9 cellular contexts compared by ENCODE assay signal in the genomic region with DNA sequence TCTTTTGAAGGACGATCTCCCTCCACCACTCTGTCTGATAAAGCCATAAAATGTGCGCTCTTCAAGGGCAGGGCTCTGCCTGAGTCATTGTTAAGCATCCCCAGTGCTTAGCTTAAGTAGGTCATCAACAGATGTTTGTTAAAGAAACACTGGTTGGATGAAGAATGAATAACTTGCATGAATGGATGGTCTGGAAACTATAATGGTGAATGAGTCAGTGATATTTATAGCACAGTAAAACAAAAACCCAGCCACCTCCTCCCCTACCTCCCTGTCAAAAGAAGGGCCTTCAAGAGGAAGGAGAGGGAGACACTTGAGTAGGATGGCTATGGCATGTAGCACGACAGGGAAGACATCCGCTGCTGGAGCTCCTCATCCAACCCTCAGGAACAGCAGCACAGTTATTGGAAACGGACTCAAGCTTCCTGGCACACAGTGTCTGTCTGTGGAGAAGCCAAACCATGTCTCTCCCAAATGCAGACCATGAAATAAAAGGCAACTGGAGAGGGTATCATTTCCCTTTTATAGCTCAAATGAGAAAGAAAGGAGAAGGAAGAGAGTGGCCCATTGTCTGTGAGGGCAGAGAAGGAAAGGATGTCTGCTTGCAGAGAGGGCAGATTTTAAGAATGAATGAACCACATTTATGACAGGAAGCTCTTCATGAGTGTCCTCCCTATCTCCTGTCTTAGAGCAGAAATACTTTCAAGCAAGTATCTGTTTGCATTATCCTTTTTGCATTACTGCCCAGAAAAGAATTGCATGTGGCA.
A peak's percentile ranks its signal among the peaks of the same experiment; 100 is the strongest.
DNase-seq lines count a peak whose midpoint lies in the region; ATAC-seq, FAIRE-seq and TF ChIP-seq lines count a peak whose summit lies in the region.
"Had no signal": no experiment of that assay in that cellular context is flagged by ENCODE, and none has a peak within 500 bp of the region (broad histone marks: within the 10 kb centered on the region; RNA-seq: fewer than 3 reads in every experiment).

No MANE protein-coding gene starts in this region.

- H3K4me3 ChIP-seq in fibroblast of the aortic adventitia (ENCODE audit: low read depth, low read length) (no peak overlapping the region), stomach smooth muscle (ENCODE audit: low read length in 2 of 2) (no peak overlapping the region), tibial nerve (no peak overlapping the region)

- peak overlapping the region; percentile 31 for H3K27ac ChIP-seq in stomach smooth muscle (ENCODE audit: low read length)
- H3K27ac ChIP-seq in tibial nerve: no peak overlapping the region

- TF ChIP-seq POLR2A in H54 (IDR thresholded peaks at IDR 0.05; ENCODE audit: low read depth, low read length) (no peak), tibial nerve (IDR thresholded peaks at IDR 0.05) (no peak)

- TF ChIP-seq CTCF in fibroblast of the aortic adventitia (IDR thresholded peaks at IDR 0.05; ENCODE audit: insufficient read depth, low read length): no peak
- TF ChIP-seq CTCF in tibial nerve (IDR thresholded peaks at IDR 0.05): no peak

- no peaks in the 10 kb centered on the region for H3K27me3 ChIP-seq in stomach smooth muscle (ENCODE audit: control insufficient read depth in 1 of 2, insufficient read depth in 2 of 2, low read length in 2 of 2)
- no peaks in the 10 kb centered on the region for H3K27me3 ChIP-seq in tibial nerve

- DNase-seq in H54 (ENCODE audit: insufficient read length, low spot score) (peak; percentile 51), RKO (ENCODE audit: low spot score) (peak; percentile 25), fibroblast of the aortic adventitia (ENCODE audit: low read depth) (peak; percentile 95), GF-D8 (lab: John Stamatoyannopoulos, UW) (no peak), tibial nerve (ENCODE audit: low spot score in 2 of 2) (no peak)
- no peak for DNase-seq in stimulated activated CD4-positive, alpha-beta T cell treated with anti-CD3 and anti-CD28 coated beads, Interleukin-12 subunit alpha, Interleukin-12 subunit beta, amount 100 ng/mL, for 4 hours
- DNase-seq: NCI-H1092 treated with DMSO at 0.1 percent for 48 hours had no signal

- H3K9me3 ChIP-seq in stomach smooth muscle (ENCODE audit: control insufficient read depth in 2 of 2, low read length in 2 of 2) (no peaks in the 10 kb centered on the region), tibial nerve (no peaks in the 10 kb centered on the region)

- no peak overlapping the region for H3K9ac ChIP-seq in stomach smooth muscle (ENCODE audit: low read length in 2 of 2)

- WGBS in tibial nerve, 2 donors: 37 to 47% methylated on average over 5 of the region's 5 CpGs

- H3K4me1 ChIP-seq in stomach smooth muscle (ENCODE audit: control insufficient read depth, insufficient read depth, low read length) (peaks cover 12% of the 10 kb centered on the region), tibial nerve (peaks cover 0 to 13% (median 0%) of the 10 kb centered on the region in 4 donors)

- ATAC-seq in GM18498 (IDR thresholded peaks at IDR 0.05; ENCODE audit: unreplicated experiment): no peak

- H3K36me3 ChIP-seq in stomach smooth muscle (ENCODE audit: control insufficient read depth in 2 of 2, insufficient read depth in 2 of 2, low read length in 2 of 2): no peaks in the 10 kb centered on the region
- no peaks in the 10 kb centered on the region for H3K36me3 ChIP-seq in tibial nerve

- no peak for FAIRE-seq in H54 (lab: Jason Lieb, UNC)

- TF ChIP-seq EP300 in tibial nerve (IDR thresholded peaks at IDR 0.05): no peak

Comparison
In these comparisons a context has a peak if more than half of its experiments do, and no peak if none do; other contexts are left out.
1. DNase-seq: peak in H54 (single experiment), RKO (single experiment) and fibroblast of the aortic adventitia (single experiment); none in GF-D8 (single experiment), stimulated activated CD4-positive, alpha-beta T cell treated with anti-CD3 and anti-CD28 coated beads, Interleukin-12 subunit alpha, Interleukin-12 subunit beta, amount 100 ng/mL, for 4 hours (single experiment) and tibial nerve (0 of 2).